Comparison of ENCODE assay signal across 18 cellular contexts in genomic region chr2:106843910-106844250, GRCh38. TPM values are rescaled to one million over a fixed set of nuclear protein-coding genes. Genes with fewer than 3 reads are reported as not detected.
"Had no signal": no experiment of that assay in that cellular context is flagged by ENCODE, and none has a peak within 500 bp of the region (broad histone marks: within the 10 kb centered on the region; RNA-seq: fewer than 3 reads in every experiment).

No MANE protein-coding gene starts in this region.

- H3K9me3 ChIP-seq: adrenal gland, gastroesophageal sphincter, left lung, neutrophil, sigmoid colon, stomach had no signal

- DNase-seq: activated B cell treated with CpG ODN at 0.5 μM for 24 hours; activated CD4-positive, alpha-beta T cell treated with anti-CD3 and anti-CD28 coated beads for 48 hours; activated CD8-positive, alpha-beta T cell treated with anti-CD3 and anti-CD28 coated beads for 36 hours; activated effector memory CD4-positive, alpha-beta T cell treated with anti-CD3 and anti-CD28 coated beads, Interleukin-2, amount 50 U/mL, for 16 hours; activated T-cell treated with anti-CD3 and anti-CD28 coated beads, Interleukin-2, amount 50 U/mL, for 4 hours; adrenal gland; dorsolateral prefrontal cortex; erythroblast; islet precursor cell; naive thymus-derived CD8-positive, alpha-beta T cell; sigmoid colon; stimulated activated CD4-positive, alpha-beta T cell treated with anti-CD3 and anti-CD28 coated beads, Interleukin-2, amount 100 ng/mL, for 24 hours; stomach had no signal

- H3K79me2 ChIP-seq: parathyroid adenoma had no signal

- H3K4me1 ChIP-seq: adrenal gland, left lung had no signal

- H3K9ac ChIP-seq: parathyroid adenoma had no signal

- ATAC-seq: activated CD8-positive, alpha-beta T cell treated with anti-CD3 and anti-CD28 coated beads for 36 hours; activated T-cell treated with anti-CD3 and anti-CD28 coated beads, Interleukin-2, amount 50 U/mL, for 4 hours; gastroesophageal sphincter; left lung; naive thymus-derived CD8-positive, alpha-beta T cell had no signal

- H3K27ac ChIP-seq: adrenal gland, cardiac muscle cell, dorsolateral prefrontal cortex, gastroesophageal sphincter, left lung, neutrophil, parathyroid adenoma, sigmoid colon, stomach had no signal

- H3K36me3 ChIP-seq: adrenal gland, cardiac muscle cell, gastroesophageal sphincter, left lung, neutrophil, sigmoid colon, stomach had no signal

- H3K27me3 ChIP-seq: adrenal gland, cardiac muscle cell, dorsolateral prefrontal cortex, gastroesophageal sphincter, left lung, neutrophil, sigmoid colon, stomach had no signal

- H2AFZ ChIP-seq: parathyroid adenoma had no signal

- H3K4me3 ChIP-seq: adrenal gland, cardiac muscle cell, dorsolateral prefrontal cortex, gastroesophageal sphincter, left lung, sigmoid colon, stomach had no signal

RNA-seq across cellular contexts. Expression of gene ST6GAL2, which starts 42.1 kb away (rescaled TPM):
- polyA plus RNA-seq: naive thymus-derived CD8-positive, alpha-beta T cell had no signal
